In genomic region chr1:233719626-233720334, GRCh38 we compare ENCODE assay signal across 21 cellular contexts.
DNase-seq lines count a peak whose midpoint lies in the region; ATAC-seq, FAIRE-seq and TF ChIP-seq lines count a peak whose summit lies in the region.
"Had no signal": no experiment of that assay in that cellular context is flagged by ENCODE, and none has a peak within 500 bp of the region (broad histone marks: within the 10 kb centered on the region; RNA-seq: fewer than 3 reads in every experiment).

No MANE protein-coding gene starts in this region.

- peaks cover 7% of the 10 kb centered on the region; the same call in 1 of the 2 replicates for H3K9me3 ChIP-seq in PC-9 (ENCODE audit: insufficient read depth, low read depth)
- no peaks in the 10 kb centered on the region; the same call in 1 of the 2 replicates for H3K9me3 ChIP-seq in K562 (replicated peaks; ENCODE audit: control insufficient read depth, insufficient read depth, low read depth, low read length)
- peaks cover 0 to 17% (median 0%) of the 10 kb centered on the region in 11 donors for H3K9me3 ChIP-seq in heart right ventricle
- H3K9me3 ChIP-seq: BE2C, SJCRH30 had no signal

- no peaks in the 10 kb centered on the region for H3K9me2 ChIP-seq in PC-9 (ENCODE audit: insufficient read depth)

- DNase-seq in PC-9 (no peak), K562 (ENCODE audit: extremely low read depth in 1 of 4, low spot score in 3 of 4) (no peak), heart right ventricle (no peak), mesendoderm (peak; percentile 13), head of caudate nucleus (no peak), cerebellar nuclear complex (lab: John Stamatoyannopoulos, UW) (no peak)
- no peak for DNase-seq in stimulated activated CD4-positive, alpha-beta T cell treated with anti-CD3 and anti-CD28 coated beads, Interleukin-4, amount 100 ng/mL, for 1 hour
- DNase-seq: BE2C, DMS53, EL, H9, HFFc6, MM.1S, NCI-H1048, NCI-H1417 treated with DMSO at 0.1 percent for 48 hours, NCI-H187 treated with DMSO at 0.1 percent for 48 hours, NCI-H2107, NCI-H510A, SJCRH30 had no signal

- TF ChIP-seq POLR2A in K562 (conservative IDR thresholded peaks at IDR 0.05), result no peak

- H2BK5ac ChIP-seq in mesendoderm (ENCODE audit: low read length), result no peak overlapping the region

- H3F3A ChIP-seq in PC-9 (ENCODE audit: insufficient read depth, low read depth), result peaks cover 15% of the 10 kb centered on the region; the same call in 1 of the 2 replicates

- WGBS in K562 (ENCODE audit: insufficient coverage, low coverage, missing lambda C conversion rate), result 47% methylated on average over 4 of the region's 4 CpGs
- WGBS in heart right ventricle, 2 donors, result 41 to 55% methylated on average over 4 of the region's 4 CpGs
- WGBS in mesendoderm (ENCODE audit: extremely low coverage, insufficient coverage, low lambda C conversion rate), result no CpG with 5 or more reads among the region's 4 CpGs

- no peaks in the 10 kb centered on the region for H3K79me1 ChIP-seq in mesendoderm (ENCODE audit: low read length)

- H4K5ac ChIP-seq in mesendoderm (ENCODE audit: low read length), result no peak overlapping the region

- no peaks in the 10 kb centered on the region for H3K9me1 ChIP-seq in K562 (ENCODE audit: control insufficient read depth, insufficient read depth, low read length)

- no peak overlapping the region for H2BK15ac ChIP-seq in mesendoderm (replicated peaks; ENCODE audit: low read depth)

- H4K20me1 ChIP-seq in PC-9 (ENCODE audit: insufficient read depth) (no peaks in the 10 kb centered on the region), K562 (replicated peaks; ENCODE audit: control insufficient read depth, insufficient read depth, low read length) (no peaks in the 10 kb centered on the region)

- H3K27ac ChIP-seq in PC-9, result no peak overlapping the region
- no peak overlapping the region for H3K27ac ChIP-seq in K562 (ENCODE audit: extremely low read depth, low read depth, low read length)
- H3K27ac ChIP-seq in heart right ventricle, result peak overlapping the region in 9 of 10 donors; percentile 11 to 91 (median 81)
- H3K27ac ChIP-seq in mesendoderm (ENCODE audit: low read depth, low read length), result no peak overlapping the region
- H3K27ac ChIP-seq: SJCRH30 had no signal

- H3K23ac ChIP-seq in mesendoderm (ENCODE audit: low read length), result no peak overlapping the region

- TF ChIP-seq RAD21 in K562 (CRISPR knock-in tag; conservative IDR thresholded peaks at IDR 0.05 in 1 of 2, IDR thresholded peaks at IDR 0.05 in 1 of 2), result no peak

- no peak for FAIRE-seq in K562 (lab: Jason Lieb, UNC)
- FAIRE-seq: D721Med had no signal

- H2BK120ac ChIP-seq in mesendoderm (ENCODE audit: low read depth, low read length), result no peak overlapping the region

- H3K4me2 ChIP-seq in PC-9 (peak overlapping the region; percentile 4; the same call in 1 of the 2 replicates), K562 (ENCODE audit: insufficient read depth, low read length) (no peak overlapping the region), mesendoderm (ENCODE audit: low read length) (no peak overlapping the region)

- H3K4me1 ChIP-seq in PC-9 (replicated peaks; ENCODE audit: insufficient read depth) (peaks cover 34% of the 10 kb centered on the region), K562 (replicated peaks in 1 of 2; ENCODE audit: control insufficient read depth in 2 of 2, insufficient read depth in 2 of 2, low read length in 2 of 2) (0 out of 5 replicates have a peak, but pooled peaks cover 0 to 4% of the 10 kb centered on the region in 2 experiments), heart right ventricle (peaks cover 2 to 40% (median 20%) of the 10 kb centered on the region in 9 donors), mesendoderm (ENCODE audit: control insufficient read depth, low read depth, low read length) (no peaks in the 10 kb centered on the region)
- H3K4me1 ChIP-seq: BE2C, SJCRH30 had no signal

- H3K4ac ChIP-seq in mesendoderm (ENCODE audit: low read depth, low read length), result no peak overlapping the region

- H3K79me2 ChIP-seq in PC-9 (ENCODE audit: low read depth), result no peaks in the 10 kb centered on the region
- H3K79me2 ChIP-seq in K562 (ENCODE audit: control insufficient read depth, insufficient read depth, low read length), result no peaks in the 10 kb centered on the region
- H3K79me2 ChIP-seq in mesendoderm (ENCODE audit: control insufficient read depth, insufficient read depth, low read length), result no peaks in the 10 kb centered on the region

- H2AFZ ChIP-seq in PC-9 (no peak overlapping the region), K562 (ENCODE audit: low read depth, low read length) (no peak overlapping the region)

- H3K56ac ChIP-seq in mesendoderm (ENCODE audit: low read length), result no peak overlapping the region

- H3K18ac ChIP-seq in mesendoderm (ENCODE audit: low read length), result no peak overlapping the region

- H3K9ac ChIP-seq in K562 (ENCODE audit: insufficient read depth in 1 of 2, low read depth in 2 of 2, low read length in 2 of 2), result no peak overlapping the region
- H3K9ac ChIP-seq in mesendoderm (ENCODE audit: low read length), result no peak overlapping the region

- CTCF ChIA-PET in PC-9 (lab: Charles Lee), result no interaction called here
- CTCF ChIA-PET in K562 (lab: Yijun Ruan, JAX; ENCODE audit: low intra/inter-chr PET ratio), result no interaction called here

- TF ChIP-seq CTCF in PC-9 (conservative IDR thresholded peaks at IDR 0.05), result no peak
- TF ChIP-seq CTCF in K562 (IDR thresholded peaks at IDR 0.05 in 2 of 3, conservative IDR thresholded peaks at IDR 0.05 in 1 of 3; ENCODE audit: insufficient read depth in 2 of 3, low read depth in 1 of 3, low read length in 3 of 3), result no peak
- TF ChIP-seq CTCF in heart right ventricle (IDR thresholded peaks at IDR 0.05), result no peak

- BruUV-seq in PC-9 (replicated peaks; lab: Mats Ljungman, UMichigan) (no TSS peak), K562 (replicated peaks; lab: Mats Ljungman, UMichigan) (no TSS peak)

- H4K8ac ChIP-seq in mesendoderm (ENCODE audit: low read depth, low read length), result no peak overlapping the region

- H3K4me3 ChIP-seq in PC-9 (no peak overlapping the region), K562 (no peak overlapping the region), heart right ventricle (no peak overlapping the region), mesendoderm (ENCODE audit: low read length) (no peak overlapping the region)
- H3K4me3 ChIP-seq: SJCRH30 had no signal

- peak overlapping the region; percentile 58 for H2AK5ac ChIP-seq in mesendoderm (ENCODE audit: low read length)

- no peak for TF ChIP-seq EP300 in K562 (IDR thresholded peaks at IDR 0.05; ENCODE audit: low read length)

- in situ Hi-C loops in K562 (cut with MboI), result no loop called here

- H3K36me3 ChIP-seq in PC-9 (ENCODE audit: low read depth) (no peaks in the 10 kb centered on the region), K562 (ENCODE audit: control insufficient read depth, insufficient read depth, low read length) (no peaks in the 10 kb centered on the region), heart right ventricle (no peaks in the 10 kb centered on the region), mesendoderm (ENCODE audit: control insufficient read depth, insufficient read depth, low read length) (no peaks in the 10 kb centered on the region)
- H3K36me3 ChIP-seq: BE2C, SJCRH30 had no signal

- H3K27me3 ChIP-seq in PC-9 (ENCODE audit: insufficient read depth, low read depth), result no peaks in the 10 kb centered on the region
- no peaks in the 10 kb centered on the region for H3K27me3 ChIP-seq in K562 (ENCODE audit: control insufficient read depth in 2 of 2, insufficient read depth in 2 of 2, low read length in 2 of 2)
- no peaks in the 10 kb centered on the region for H3K27me3 ChIP-seq in heart right ventricle
- no peaks in the 10 kb centered on the region for H3K27me3 ChIP-seq in mesendoderm (ENCODE audit: insufficient read depth, low read length, poor library complexity)
- H3K27me3 ChIP-seq: BE2C, SJCRH30 had no signal

- POLR2A ChIA-PET in PC-9 (lab: Charles Lee; ENCODE audit: unreplicated experiment) (no interaction called here), K562 (lab: Yijun Ruan, JAX) (no interaction called here)

- intact Hi-C loops in PC-9 (cut with micrococcal nuclease; ENCODE audit: unreplicated experiment), result loop anchor here (5.0 kb wide), 1 partner anchor 47 kb away; no protein-coding TSS in a partner anchor
- intact Hi-C loops in K562 (cut with micrococcal nuclease), result no loop called here
- intact Hi-C loops in heart right ventricle (cut with DNase I), result loop anchor here in 4 of 10 donors (5.0 to 10.0 kb wide), 2 partner anchors 52 to 55 kb away; no protein-coding TSS in a partner anchor
- intact Hi-C loops in head of caudate nucleus (cut with DNase I), result no loop called here

- ATAC-seq in K562 (peak; percentile 38; the same call in 2 of the 3 replicates), heart right ventricle (peak in 6 of 8 donors; percentile 32 to 83 (median 42)), GM18520 (IDR thresholded peaks at IDR 0.05; ENCODE audit: unreplicated experiment) (no peak)

TF ChIP-seq in K562, 482 proteins besides CTCF, POLR2A, EP300 and RAD21:
- no peak for TF ChIP-seq RFX5 (IDR thresholded peaks at IDR 0.05; ENCODE audit: low read depth, low read length)
- no peak for TF ChIP-seq ZNF395 (CRISPR knock-in tag; IDR thresholded peaks at IDR 0.05)
- no peak for TF ChIP-seq SMAD4 (CRISPR knock-in tag; conservative IDR thresholded peaks at IDR 0.05)
- TF ChIP-seq POU5F1 (IDR thresholded peaks at IDR 0.05; ENCODE audit: borderline replicate concordance, low read depth, low read length, partially characterized antibody), result no peak
- TF ChIP-seq ZBTB1 (CRISPR knock-in tag; IDR thresholded peaks at IDR 0.05; ENCODE audit: borderline replicate concordance, low read depth), result no peak
- no peak for TF ChIP-seq SNRNP70 (optimal IDR thresholded peaks at IDR 0.05; ENCODE audit: low read depth, low read length)

Comparison
In these comparisons a context has a peak if more than half of its experiments do, and no peak if none do; other contexts are left out.
1. H3K27ac ChIP-seq: peak in heart right ventricle (9 of 10); none in PC-9 (single experiment), K562 (single experiment) and mesendoderm (single experiment).